34 cellular contexts compared by ENCODE assay signal in genomic region chr5:131716650-131717049, GRCh38.
DNase-seq lines count a peak whose midpoint lies in the region; ATAC-seq, FAIRE-seq and TF ChIP-seq lines count a peak whose summit lies in the region.
"Had no signal": no experiment of that assay in that cellular context is flagged by ENCODE, and none has a peak within 500 bp of the region (broad histone marks: within the 10 kb centered on the region; RNA-seq: fewer than 3 reads in every experiment).

No MANE protein-coding gene starts in this region.

- intact Hi-C loops in HepG2 (cut with micrococcal nuclease; ENCODE audit: unreplicated experiment), result no loop called here
- intact Hi-C loops in right lobe of liver (cut with DNase I), result no loop called here
- intact Hi-C loops in GM12878 (cut with micrococcal nuclease; ENCODE audit: unreplicated experiment), result no loop called here
- intact Hi-C loops in K562 (cut with micrococcal nuclease), result no loop called here

- TF ChIP-seq EP300 in HepG2 (IDR thresholded peaks at IDR 0.05; ENCODE audit: low read depth in 2 of 2, low read length in 2 of 2), result no peak
- no peak for TF ChIP-seq EP300 in HepG2 (CRISPR knock-in tag; IDR thresholded peaks at IDR 0.05; ENCODE audit: borderline replicate concordance)
- no peak for TF ChIP-seq EP300 in GM12878 (IDR thresholded peaks at IDR 0.05; ENCODE audit: borderline replicate concordance in 1 of 2, control insufficient read depth in 1 of 2, low read depth in 2 of 2, low read length in 2 of 2)
- TF ChIP-seq EP300 in K562 (IDR thresholded peaks at IDR 0.05; ENCODE audit: low read length), result no peak

- H3K4me1 ChIP-seq in HepG2 (ENCODE audit: insufficient read depth, low read length) (no peaks in the 10 kb centered on the region), right lobe of liver (no peaks in the 10 kb centered on the region), GM12878 (ENCODE audit: control insufficient read depth, insufficient read depth, low read length) (no peaks in the 10 kb centered on the region), K562 (replicated peaks in 1 of 2; ENCODE audit: control insufficient read depth in 2 of 2, insufficient read depth in 2 of 2, low read length in 2 of 2) (no peaks in the 10 kb centered on the region)
- H3K4me1 ChIP-seq: A549; BLaER1; BLaER1 treated with 17β-estradiol and CSF1 and Interleukin-3, amounts not matched to agents 10 nM and 100 nM; Caco-2 had no signal

- H3K27me3 ChIP-seq in HepG2 (ENCODE audit: control insufficient read depth in 1 of 2, insufficient read depth in 2 of 2, low read length in 2 of 2) (no peaks in the 10 kb centered on the region), right lobe of liver (no peaks in the 10 kb centered on the region), GM12878 (replicated peaks in 1 of 2; ENCODE audit: control insufficient read depth in 2 of 2, insufficient read depth in 2 of 2, low read length in 1 of 2) (no peaks in the 10 kb centered on the region), K562 (ENCODE audit: control insufficient read depth in 2 of 2, insufficient read depth in 2 of 2, low read length in 2 of 2) (no peaks in the 10 kb centered on the region)
- H3K27me3 ChIP-seq: BE2C; BLaER1; BLaER1 treated with 17β-estradiol and CSF1 and Interleukin-3, amounts not matched to agents 10 nM and 100 nM had no signal

- no peak overlapping the region for H3K9ac ChIP-seq in HepG2 (ENCODE audit: insufficient read depth, low read depth, low read length)
- no peak overlapping the region for H3K9ac ChIP-seq in GM12878 (ENCODE audit: control insufficient read depth, insufficient read depth, low read length)
- no peak overlapping the region for H3K9ac ChIP-seq in K562 (ENCODE audit: insufficient read depth in 1 of 2, low read depth in 2 of 2, low read length in 2 of 2)
- H3K9ac ChIP-seq: BLaER1; BLaER1 treated with 17β-estradiol and CSF1 and Interleukin-3, amounts not matched to agents 10 nM and 100 nM had no signal

- BruUV-seq in HepG2 (replicated peaks; lab: Mats Ljungman, UMichigan) (no TSS peak), GM12878 (replicated peaks; lab: Mats Ljungman, UMichigan) (no TSS peak), K562 (replicated peaks; lab: Mats Ljungman, UMichigan) (no TSS peak)

- H3K36me3 ChIP-seq in HepG2 (replicated peaks in 1 of 2; ENCODE audit: control insufficient read depth in 1 of 2, insufficient read depth in 2 of 2, low read length in 2 of 2) (peaks cover 0 to 40% of the 10 kb centered on the region in 2 experiments; a peak in 3 of 5 replicates), right lobe of liver (no peaks in the 10 kb centered on the region), GM12878 (ENCODE audit: control insufficient read depth in 2 of 2, insufficient read depth in 2 of 2, low read length in 1 of 2) (no peaks in the 10 kb centered on the region; a peak in 2 of 4 replicates), K562 (ENCODE audit: control insufficient read depth, insufficient read depth, low read length) (peaks cover 71% of the 10 kb centered on the region)

- FAIRE-seq in HepG2 (lab: Jason Lieb, UNC) (no peak), GM19239 (lab: Jason Lieb, UNC) (peak; percentile 57), GM12878 (lab: Jason Lieb, UNC) (no peak), K562 (lab: Jason Lieb, UNC) (no peak), H54 (lab: Jason Lieb, UNC) (no peak)
- FAIRE-seq: A549, D721Med had no signal

- POLR2A ChIA-PET in HepG2 (lab: Yijun Ruan, JAX) (no interaction called here), GM12878 (lab: Charles Lee) (no interaction called here), K562 (lab: Yijun Ruan, JAX) (no interaction called here)

- peaks cover 1% of the 10 kb centered on the region for H3K79me2 ChIP-seq in HepG2 (ENCODE audit: insufficient read depth, low read length)
- H3K79me2 ChIP-seq in GM12878 (ENCODE audit: control insufficient read depth, insufficient read depth, low read length), result no peaks in the 10 kb centered on the region
- 0 out of 3 replicates have a peak, but pooled peaks cover 2% of the 10 kb centered on the region for H3K79me2 ChIP-seq in K562 (ENCODE audit: control insufficient read depth, insufficient read depth, low read length)

- TF ChIP-seq RAD21 in HepG2 (CRISPR knock-in tag; IDR thresholded peaks at IDR 0.05) (no peak), GM12878 (IDR thresholded peaks at IDR 0.05; ENCODE audit: insufficient read depth, low read depth, low read length) (no peak), K562 (CRISPR knock-in tag; conservative IDR thresholded peaks at IDR 0.05 in 1 of 2, IDR thresholded peaks at IDR 0.05 in 1 of 2) (no peak)

- RAD21 ChIA-PET in GM12878 (lab: Charles Lee; ENCODE audit: unreplicated experiment), result no interaction called here

- no peaks in the 10 kb centered on the region for H4K20me1 ChIP-seq in HepG2 (ENCODE audit: insufficient read depth, low read length)
- no peaks in the 10 kb centered on the region for H4K20me1 ChIP-seq in GM12878 (ENCODE audit: control insufficient read depth, insufficient read depth)
- no peaks in the 10 kb centered on the region for H4K20me1 ChIP-seq in K562 (replicated peaks; ENCODE audit: control insufficient read depth, insufficient read depth, low read length)
- H4K20me1 ChIP-seq: BLaER1 had no signal

- ATAC-seq in HepG2 (no peak), right lobe of liver (no peak), GM12878 (no peak), K562 (no peak)
- ATAC-seq: A549; CD8-positive, alpha-beta T cell had no signal

- H3K4me2 ChIP-seq in HepG2 (ENCODE audit: low read depth, low read length), result no peak overlapping the region
- H3K4me2 ChIP-seq in GM12878 (ENCODE audit: control insufficient read depth, insufficient read depth), result no peak overlapping the region
- no peak overlapping the region for H3K4me2 ChIP-seq in K562 (ENCODE audit: insufficient read depth, low read length)
- H3K4me2 ChIP-seq: A549; BLaER1; BLaER1 treated with 17β-estradiol and CSF1 and Interleukin-3, amounts not matched to agents 10 nM and 100 nM had no signal

- H3K4me3 ChIP-seq in HepG2 (replicated peaks in 1 of 3; ENCODE audit: insufficient read depth in 1 of 3, low read depth in 2 of 3, low read length in 3 of 3), result no peak overlapping the region
- H3K4me3 ChIP-seq in right lobe of liver, result no peak overlapping the region
- H3K4me3 ChIP-seq in GM12878, result no peak overlapping the region
- H3K4me3 ChIP-seq in K562, result no peak overlapping the region
- H3K4me3 ChIP-seq: A549; BLaER1; BLaER1 treated with 17β-estradiol and CSF1 and Interleukin-3, amounts not matched to agents 10 nM and 100 nM had no signal

- in situ Hi-C loops in HepG2 (cut with HindIII; ENCODE audit: extremely low pct_ligation_motif_present, low pct_unique_long_range_greater_than_20kb), result no loop called here
- in situ Hi-C loops in GM12878 (cut with MboI), result no loop called here
- in situ Hi-C loops in K562 (cut with MboI), result no loop called here

- no peaks in the 10 kb centered on the region for H3K9me1 ChIP-seq in K562 (ENCODE audit: control insufficient read depth, insufficient read depth, low read length)

- CTCF ChIA-PET in HepG2 (lab: Yijun Ruan, JAX; ENCODE audit: low intra/inter-chr PET ratio, low total read pairs) (no interaction called here), GM12878 (lab: Yijun Ruan, JAX) (no interaction called here), K562 (lab: Yijun Ruan, JAX; ENCODE audit: low intra/inter-chr PET ratio) (no interaction called here)

- H2AFZ ChIP-seq in HepG2 (ENCODE audit: low read length) (no peak overlapping the region), GM12878 (ENCODE audit: control insufficient read depth, low read depth, low read length) (no peak overlapping the region), K562 (ENCODE audit: low read depth, low read length) (no peak overlapping the region)

- DNase-seq in HepG2 (ENCODE audit: low spot score) (no peak), right lobe of liver (no peak), GM19239 (ENCODE audit: insufficient read length, low spot score) (no peak), GM12878 (ENCODE audit: low read depth, low spot score) (no peak), K562 (ENCODE audit: extremely low read depth in 1 of 4, low spot score in 3 of 4) (no peak), NCI-H2081 (lab: John Stamatoyannopoulos, UW) (no peak), H54 (ENCODE audit: insufficient read length, low spot score) (no peak)
- DNase-seq in activated CD4-positive, alpha-beta T cell treated with anti-CD3 and anti-CD28 coated beads for 4 hours, result no peak
- DNase-seq: 8988T; ACHN; AML-193; BE2C; C1 segment of cervical spinal cord; Caco-2; Calu3; CD4-positive, alpha-beta memory T cell; CD4-positive, alpha-beta T cell; CD4-positive, CD25-positive, alpha-beta regulatory T cell; CD8-positive, alpha-beta memory T cell; CD8-positive, alpha-beta T cell; COR-L47; DMS 273 treated with DMSO at 0.1 percent for 48 hours; DMS153; DMS53; DMS79; DMS79 treated with DMSO at 0.1 percent for 48 hours; DND-41; EL had no signal

- H3K27ac ChIP-seq in HepG2 (ENCODE audit: extremely low read length, insufficient read depth, low read length), result no peak overlapping the region
- H3K27ac ChIP-seq in right lobe of liver, result no peak overlapping the region
- no peak overlapping the region for H3K27ac ChIP-seq in GM12878 (ENCODE audit: control insufficient read depth, insufficient read depth)
- no peak overlapping the region for H3K27ac ChIP-seq in K562 (ENCODE audit: extremely low read depth, low read depth, low read length)
- H3K27ac ChIP-seq: 22Rv1; A549; BLaER1; BLaER1 treated with 17β-estradiol and CSF1 and Interleukin-3, amounts not matched to agents 10 nM and 100 nM; C4-2B had no signal

- TF ChIP-seq POLR2A in HepG2 (IDR thresholded peaks at IDR 0.05; ENCODE audit: insufficient read depth in 1 of 2, low read depth in 2 of 2, low read length in 2 of 2), result no peak
- TF ChIP-seq POLR2A in right lobe of liver (IDR thresholded peaks at IDR 0.05), result no peak
- no peak for TF ChIP-seq POLR2A in GM12878 (IDR thresholded peaks at IDR 0.05; ENCODE audit: low read depth, low read length)
- TF ChIP-seq POLR2A in K562 (conservative IDR thresholded peaks at IDR 0.05), result no peak
- TF ChIP-seq POLR2A in H54 (IDR thresholded peaks at IDR 0.05; ENCODE audit: low read depth, low read length), result no peak

- H3K9me3 ChIP-seq in HepG2 (ENCODE audit: low read length), result no peaks in the 10 kb centered on the region
- H3K9me3 ChIP-seq in right lobe of liver, result no peaks in the 10 kb centered on the region
- H3K9me3 ChIP-seq in GM12878 (replicated peaks; ENCODE audit: control insufficient read depth, insufficient read depth, low read length), result no peaks in the 10 kb centered on the region; the same call in 2 of the 3 replicates
- no peaks in the 10 kb centered on the region for H3K9me3 ChIP-seq in K562 (replicated peaks; ENCODE audit: control insufficient read depth, insufficient read depth, low read depth, low read length)
- H3K9me3 ChIP-seq: A549, BE2C, Caco-2 had no signal

- TF ChIP-seq CTCF in HepG2 (CRISPR knock-in tag; IDR thresholded peaks at IDR 0.05) (no peak), right lobe of liver (IDR thresholded peaks at IDR 0.05) (no peak), GM12878 (IDR thresholded peaks at IDR 0.05 in 2 of 3, conservative IDR thresholded peaks at IDR 0.05 in 1 of 3; ENCODE audit: control insufficient read depth in 2 of 3, extremely low read depth in 1 of 3, insufficient read depth in 1 of 3, low read depth in 3 of 3, low read length in 3 of 3) (no peak), K562 (IDR thresholded peaks at IDR 0.05 in 2 of 3, conservative IDR thresholded peaks at IDR 0.05 in 1 of 3; ENCODE audit: insufficient read depth in 2 of 3, low read depth in 1 of 3, low read length in 3 of 3) (no peak)

- SMC1A ChIA-PET in GM12878 (lab: Charles Lee; ENCODE audit: uncharacterized antibody, unreplicated experiment), result no interaction called here
